ENCODE assay signal across 1 cellular context in the genomic region with DNA sequence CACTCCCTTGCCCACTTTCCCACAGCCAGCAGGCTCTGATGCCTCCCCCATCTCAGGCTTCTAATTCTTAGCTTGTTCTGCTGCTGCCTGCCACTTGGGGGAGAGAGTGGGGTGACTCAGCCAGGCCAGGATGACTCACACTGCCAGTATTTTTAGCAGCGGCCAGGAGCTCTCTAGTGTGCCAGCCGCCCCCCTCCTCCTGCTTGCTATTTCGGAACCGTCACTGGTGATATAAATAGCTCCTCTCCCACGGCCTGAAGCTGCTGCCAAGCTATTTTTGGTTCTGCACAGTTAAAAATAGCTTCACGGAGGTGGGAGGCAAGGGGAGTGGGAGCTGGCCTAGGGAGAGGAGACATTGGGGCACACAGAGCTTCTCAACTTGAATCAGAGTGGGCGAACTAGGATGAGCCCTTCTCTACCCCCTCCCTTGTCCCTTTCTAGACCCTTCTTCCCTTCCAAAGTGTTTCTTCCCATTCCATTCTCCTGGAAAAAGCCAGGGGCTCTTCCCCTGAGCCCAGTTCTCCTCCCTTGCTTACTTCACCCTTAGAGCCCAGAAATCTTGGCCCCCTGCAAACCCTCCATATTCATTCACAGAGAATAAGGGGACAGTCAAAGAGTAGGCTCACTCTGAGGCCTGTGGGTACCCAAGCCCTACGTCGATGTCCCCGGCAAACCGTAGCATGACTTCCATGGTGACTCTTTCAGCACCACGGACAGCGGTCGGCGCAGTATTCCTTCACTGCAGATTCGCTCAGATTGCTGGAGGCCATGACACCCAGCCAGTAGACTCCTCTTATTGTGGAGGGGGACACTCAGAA.
TF ChIP-seq lines count a peak whose summit lies in the region.

No MANE protein-coding gene starts in this region.

TF ChIP-seq in K562, 482 proteins besides CTCF, POLR2A, EP300 and RAD21 (continued from another document):
- TF ChIP-seq, protein P1, sequence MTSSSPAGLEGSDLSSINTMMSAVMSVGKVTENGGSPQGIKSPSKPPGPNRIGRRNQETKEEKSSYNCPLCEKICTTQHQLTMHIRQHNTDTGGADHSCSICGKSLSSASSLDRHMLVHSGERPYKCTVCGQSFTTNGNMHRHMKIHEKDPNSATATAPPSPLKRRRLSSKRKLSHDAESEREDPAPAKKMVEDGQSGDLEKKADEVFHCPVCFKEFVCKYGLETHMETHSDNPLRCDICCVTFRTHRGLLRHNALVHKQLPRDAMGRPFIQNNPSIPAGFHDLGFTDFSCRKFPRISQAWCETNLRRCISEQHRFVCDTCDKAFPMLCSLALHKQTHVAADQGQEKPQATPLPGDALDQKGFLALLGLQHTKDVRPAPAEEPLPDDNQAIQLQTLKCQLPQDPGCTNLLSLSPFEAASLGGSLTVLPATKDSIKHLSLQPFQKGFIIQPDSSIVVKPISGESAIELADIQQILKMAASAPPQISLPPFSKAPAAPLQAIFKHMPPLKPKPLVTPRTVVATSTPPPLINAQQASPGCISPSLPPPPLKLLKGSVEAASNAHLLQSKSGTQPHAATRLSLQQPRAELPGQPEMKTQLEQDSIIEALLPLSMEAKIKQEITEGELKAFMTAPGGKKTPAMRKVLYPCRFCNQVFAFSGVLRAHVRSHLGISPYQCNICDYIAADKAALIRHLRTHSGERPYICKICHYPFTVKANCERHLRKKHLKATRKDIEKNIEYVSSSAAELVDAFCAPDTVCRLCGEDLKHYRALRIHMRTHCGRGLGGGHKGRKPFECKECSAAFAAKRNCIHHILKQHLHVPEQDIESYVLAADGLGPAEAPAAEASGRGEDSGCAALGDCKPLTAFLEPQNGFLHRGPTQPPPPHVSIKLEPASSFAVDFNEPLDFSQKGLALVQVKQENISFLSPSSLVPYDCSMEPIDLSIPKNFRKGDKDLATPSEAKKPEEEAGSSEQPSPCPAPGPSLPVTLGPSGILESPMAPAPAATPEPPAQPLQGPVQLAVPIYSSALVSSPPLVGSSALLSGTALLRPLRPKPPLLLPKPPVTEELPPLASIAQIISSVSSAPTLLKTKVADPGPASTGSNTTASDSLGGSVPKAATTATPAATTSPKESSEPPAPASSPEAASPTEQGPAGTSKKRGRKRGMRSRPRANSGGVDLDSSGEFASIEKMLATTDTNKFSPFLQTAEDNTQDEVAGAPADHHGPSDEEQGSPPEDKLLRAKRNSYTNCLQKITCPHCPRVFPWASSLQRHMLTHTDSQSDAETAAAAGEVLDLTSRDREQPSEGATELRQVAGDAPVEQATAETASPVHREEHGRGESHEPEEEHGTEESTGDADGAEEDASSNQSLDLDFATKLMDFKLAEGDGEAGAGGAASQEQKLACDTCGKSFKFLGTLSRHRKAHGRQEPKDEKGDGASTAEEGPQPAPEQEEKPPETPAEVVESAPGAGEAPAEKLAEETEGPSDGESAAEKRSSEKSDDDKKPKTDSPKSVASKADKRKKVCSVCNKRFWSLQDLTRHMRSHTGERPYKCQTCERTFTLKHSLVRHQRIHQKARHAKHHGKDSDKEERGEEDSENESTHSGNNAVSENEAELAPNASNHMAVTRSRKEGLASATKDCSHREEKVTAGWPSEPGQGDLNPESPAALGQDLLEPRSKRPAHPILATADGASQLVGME (CRISPR knock-in tag; IDR thresholded peaks at IDR 0.05) = no peak
- TF ChIP-seq SMARCA4 (IDR thresholded peaks at IDR 0.05) = peak; percentile 26; the same call in 1 of the 2 replicates
- no peak for TF ChIP-seq ZNF707 (CRISPR knock-in tag; conservative IDR thresholded peaks at IDR 0.05)
- TF ChIP-seq, protein P2, sequence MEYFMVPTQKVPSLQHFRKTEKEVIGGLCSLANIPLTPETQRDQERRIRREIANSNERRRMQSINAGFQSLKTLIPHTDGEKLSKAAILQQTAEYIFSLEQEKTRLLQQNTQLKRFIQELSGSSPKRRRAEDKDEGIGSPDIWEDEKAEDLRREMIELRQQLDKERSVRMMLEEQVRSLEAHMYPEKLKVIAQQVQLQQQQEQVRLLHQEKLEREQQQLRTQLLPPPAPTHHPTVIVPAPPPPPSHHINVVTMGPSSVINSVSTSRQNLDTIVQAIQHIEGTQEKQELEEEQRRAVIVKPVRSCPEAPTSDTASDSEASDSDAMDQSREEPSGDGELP (CRISPR knock-in tag; IDR thresholded peaks at IDR 0.05; ENCODE audit: borderline replicate concordance) = peak; percentile 53
- no peak for TF ChIP-seq SMARCB1 (IDR thresholded peaks at IDR 0.05; ENCODE audit: insufficient read length, low read depth)
